21 cellular contexts compared by ENCODE assay signal in genomic region chr16:16090238-16090637, GRCh38.
"Had no signal": no experiment of that assay in that cellular context is flagged by ENCODE, and none has a peak within 500 bp of the region (broad histone marks: within the 10 kb centered on the region; RNA-seq: fewer than 3 reads in every experiment).

No MANE protein-coding gene starts in this region.

- ATAC-seq: activated naive CD8-positive, alpha-beta T cell treated with anti-CD3 and anti-CD28 coated beads, Interleukin-2, amount 50 U/mL, for 24 hours; naive thymus-derived CD4-positive, alpha-beta T cell; stimulated activated naive CD8-positive, alpha-beta T cell treated with anti-CD3 and anti-CD28 coated beads, Interleukin-15, Interleukin-2, amounts not matched to agents 100 U/mL and 50 U/mL, for 24 hours; WTC11 had no signal

- DNase-seq: activated CD4-positive, alpha-beta T cell treated with anti-CD3 and anti-CD28 coated beads, Interleukin-2, amount 50 U/mL, for 4 hours; activated effector memory CD4-positive, alpha-beta T cell treated with Interleukin-2 at 50 U/mL for 16 hours; activated naive CD4-positive, alpha-beta T cell treated with anti-CD3 and anti-CD28 coated beads for 36 hours; activated naive CD8-positive, alpha-beta T cell treated with anti-CD3 and anti-CD28 coated beads, Interleukin-2, amount 50 U/mL, for 24 hours; activated T-cell treated with anti-CD3 and anti-CD28 coated beads, Interleukin-2, amount 50 U/mL, for 48 hours; cortex of kidney; endodermal cell; foreskin fibroblast; left ventricle myocardium inferior; naive thymus-derived CD4-positive, alpha-beta T cell; retina; spleen; stimulated activated CD4-positive, alpha-beta T cell treated with anti-CD3 and anti-CD28 coated beads, Interleukin-4, amount 100 ng/mL, for 1 hour; stimulated activated naive CD8-positive, alpha-beta T cell treated with anti-CD3 and anti-CD28 coated beads, Interleukin-15, Interleukin-2, amounts not matched to agents 100 U/mL and 50 U/mL, for 24 hours; substantia nigra; T1000; tibial artery had no signal

- H3K9me3 Mint-ChIP-seq: activated naive CD4-positive, alpha-beta T cell treated with anti-CD3 and anti-CD28 coated beads for 36 hours; activated naive CD8-positive, alpha-beta T cell treated with anti-CD3 and anti-CD28 coated beads, Interleukin-2, amount 50 U/mL, for 24 hours; endodermal cell; naive thymus-derived CD4-positive, alpha-beta T cell; neural progenitor cell; WTC11 had no signal

- H3K27ac Mint-ChIP-seq: activated naive CD4-positive, alpha-beta T cell treated with anti-CD3 and anti-CD28 coated beads for 36 hours; activated naive CD8-positive, alpha-beta T cell treated with anti-CD3 and anti-CD28 coated beads, Interleukin-2, amount 50 U/mL, for 24 hours; neural progenitor cell; progenitor cell of endocrine pancreas had no signal

- H3K4me3 ChIP-seq: left ventricle myocardium inferior, neural progenitor cell, spleen, tibial artery had no signal

- H3K9me3 ChIP-seq: left ventricle myocardium inferior, spleen, tibial artery had no signal

- H3K4me2 ChIP-seq: neural progenitor cell had no signal

- H3K36me3 ChIP-seq: neural progenitor cell had no signal

- H2AFZ ChIP-seq: neural progenitor cell had no signal

- H3K9ac ChIP-seq: neural progenitor cell had no signal

- H3K27me3 ChIP-seq: neural progenitor cell, spleen, tibial artery had no signal

- H3K27ac ChIP-seq: epithelial cell of prostate, left ventricle myocardium inferior, neural progenitor cell, spleen, tibial artery had no signal
